2 cellular contexts compared by ENCODE assay signal in genomic region chr15:65867933-65868332, GRCh38.
TF ChIP-seq lines count a peak whose summit lies in the region.

No MANE protein-coding gene starts in this region.

TF ChIP-seq in K562, 482 proteins besides CTCF, POLR2A, EP300 and RAD21:
- peak; percentile 40 for TF ChIP-seq TBP (optimal IDR thresholded peaks at IDR 0.05; ENCODE audit: low read depth, low read length)

TF ChIP-seq in HepG2, 621 proteins besides CTCF, POLR2A, EP300 and RAD21:
- TF ChIP-seq ZNF772 (CRISPR knock-in tag; IDR thresholded peaks at IDR 0.05) = peak; percentile 78; the same call in 1 of the 2 replicates
- TF ChIP-seq ZMYM2 (CRISPR knock-in tag; IDR thresholded peaks at IDR 0.05) = 0 out of 2 replicates have a peak, but pooled peaks have one; percentile 11
